Comparison of ENCODE assay signal across 2 cellular contexts in genomic region chr3:49162751-49163419, GRCh38.
TF ChIP-seq lines count a peak whose summit lies in the region.

No MANE protein-coding gene starts in this region.

TF ChIP-seq in HCT116, 20 proteins besides CTCF, POLR2A, EP300 and RAD21:
- peak; percentile 28; the same call in 1 of the 2 replicates for TF ChIP-seq POLR2AphosphoS5 (IDR thresholded peaks at IDR 0.05; ENCODE audit: low read depth, low read length)
- no peak for TF ChIP-seq REST (IDR thresholded peaks at IDR 0.05; ENCODE audit: low read depth)

TF ChIP-seq in K562, 482 proteins besides CTCF, POLR2A, EP300 and RAD21:
- TF ChIP-seq SP1 (CRISPR knock-in tag; IDR thresholded peaks at IDR 0.05) (no peak), RBFOX2 (IDR thresholded peaks at IDR 0.05; ENCODE audit: low read depth, low read length) (peak; percentile 28; the same call in 1 of the 2 replicates), POLR2G (IDR thresholded peaks at IDR 0.05; ENCODE audit: low read depth, low read length) (peak; percentile 38; the same call in 1 of the 2 replicates), SUPT5H (IDR thresholded peaks at IDR 0.05) (peak; percentile 31; the same call in 1 of the 2 replicates)
